8 cellular contexts compared by ENCODE assay signal in the genomic region with DNA sequence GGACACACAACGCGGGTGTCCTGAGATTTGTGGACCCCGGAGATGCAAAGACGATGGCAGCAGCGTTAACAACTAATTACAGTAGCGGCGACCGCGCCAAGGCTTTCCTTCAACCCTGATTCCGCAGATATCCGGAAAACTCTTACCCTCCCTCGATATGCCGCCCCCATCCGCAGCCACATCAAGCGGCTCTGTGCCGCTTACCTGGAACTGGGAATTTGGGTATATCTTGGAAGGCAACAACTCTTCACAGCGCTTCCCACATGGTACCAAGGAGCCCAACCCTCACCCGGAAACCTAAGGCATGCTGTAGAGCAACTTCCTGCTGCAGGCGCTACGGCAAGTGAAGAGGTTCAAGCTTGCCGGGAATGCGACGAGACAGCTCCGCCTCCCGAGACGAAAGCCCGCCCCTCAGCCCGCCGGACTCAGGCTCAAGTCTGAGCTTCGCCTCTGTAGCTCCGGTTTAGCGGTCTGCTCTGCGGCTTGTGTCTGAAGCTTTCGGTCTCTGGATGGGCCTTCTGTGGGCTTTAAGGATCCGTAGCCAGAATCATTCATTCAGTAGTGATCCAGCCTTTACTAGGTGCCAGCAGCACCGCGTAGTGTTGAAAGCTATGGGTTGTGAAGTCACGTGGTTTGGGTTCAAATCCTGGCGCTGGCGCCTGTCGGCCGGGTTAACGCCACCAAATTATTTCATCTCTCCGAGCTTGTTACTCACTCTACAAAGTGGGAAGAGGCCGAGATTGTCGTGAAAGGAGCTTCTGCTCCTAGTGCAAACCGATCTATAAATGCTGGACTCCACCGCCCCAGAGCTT. TPM values are rescaled to one million over a fixed set of nuclear protein-coding genes. Genes with fewer than 3 reads are reported as not detected.
DNase-seq lines count a peak whose midpoint lies in the region; ATAC-seq and TF ChIP-seq lines count a peak whose summit lies in the region.

A gene with protein sequence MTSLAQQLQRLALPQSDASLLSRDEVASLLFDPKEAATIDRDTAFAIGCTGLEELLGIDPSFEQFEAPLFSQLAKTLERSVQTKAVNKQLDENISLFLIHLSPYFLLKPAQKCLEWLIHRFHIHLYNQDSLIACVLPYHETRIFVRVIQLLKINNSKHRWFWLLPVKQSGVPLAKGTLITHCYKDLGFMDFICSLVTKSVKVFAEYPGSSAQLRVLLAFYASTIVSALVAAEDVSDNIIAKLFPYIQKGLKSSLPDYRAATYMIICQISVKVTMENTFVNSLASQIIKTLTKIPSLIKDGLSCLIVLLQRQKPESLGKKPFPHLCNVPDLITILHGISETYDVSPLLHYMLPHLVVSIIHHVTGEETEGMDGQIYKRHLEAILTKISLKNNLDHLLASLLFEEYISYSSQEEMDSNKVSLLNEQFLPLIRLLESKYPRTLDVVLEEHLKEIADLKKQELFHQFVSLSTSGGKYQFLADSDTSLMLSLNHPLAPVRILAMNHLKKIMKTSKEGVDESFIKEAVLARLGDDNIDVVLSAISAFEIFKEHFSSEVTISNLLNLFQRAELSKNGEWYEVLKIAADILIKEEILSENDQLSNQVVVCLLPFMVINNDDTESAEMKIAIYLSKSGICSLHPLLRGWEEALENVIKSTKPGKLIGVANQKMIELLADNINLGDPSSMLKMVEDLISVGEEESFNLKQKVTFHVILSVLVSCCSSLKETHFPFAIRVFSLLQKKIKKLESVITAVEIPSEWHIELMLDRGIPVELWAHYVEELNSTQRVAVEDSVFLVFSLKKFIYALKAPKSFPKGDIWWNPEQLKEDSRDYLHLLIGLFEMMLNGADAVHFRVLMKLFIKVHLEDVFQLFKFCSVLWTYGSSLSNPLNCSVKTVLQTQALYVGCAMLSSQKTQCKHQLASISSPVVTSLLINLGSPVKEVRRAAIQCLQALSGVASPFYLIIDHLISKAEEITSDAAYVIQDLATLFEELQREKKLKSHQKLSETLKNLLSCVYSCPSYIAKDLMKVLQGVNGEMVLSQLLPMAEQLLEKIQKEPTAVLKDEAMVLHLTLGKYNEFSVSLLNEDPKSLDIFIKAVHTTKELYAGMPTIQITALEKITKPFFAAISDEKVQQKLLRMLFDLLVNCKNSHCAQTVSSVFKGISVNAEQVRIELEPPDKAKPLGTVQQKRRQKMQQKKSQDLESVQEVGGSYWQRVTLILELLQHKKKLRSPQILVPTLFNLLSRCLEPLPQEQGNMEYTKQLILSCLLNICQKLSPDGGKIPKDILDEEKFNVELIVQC (N-terminal part only) (minus strand): TSS at position 299 of the 812 bp plus-strand sequence. CDS start 421 bp downstream, outside the sequence.

- H3K27me3 ChIP-seq in SU-DHL-6 (ENCODE audit: low read length) (no peaks in the 10 kb centered on the region), ovary (no peaks in the 10 kb centered on the region), thyroid gland (no peaks in the 10 kb centered on the region)

- peak within 1 kb of the TSS; percentile 99 for H3K4me3 Mint-ChIP-seq in activated naive CD8-positive, alpha-beta T cell treated with anti-CD3 and anti-CD28 coated beads, Interleukin-2, amount 10 ng/mL, durations not matched to agents 7 days and 5 days

- POLR2A ChIA-PET in activated naive CD8-positive, alpha-beta T cell treated with anti-CD3 and anti-CD28 coated beads, Interleukin-2, amount 10 ng/mL, durations not matched to agents 7 days and 5 days (lab: Charles Lee), result interaction anchor here (1.0 to 1.5 kb wide), 3 partner anchors 81 to 191 kb away, joined by 3 to 11 read pairs (median 4); a partner anchor contains a TSS

- peaks cover 4% of the 10 kb centered on the region for H3K36me3 Mint-ChIP-seq in activated naive CD8-positive, alpha-beta T cell treated with anti-CD3 and anti-CD28 coated beads, Interleukin-2, amount 10 ng/mL, durations not matched to agents 7 days and 5 days

- peak within 1 kb of the TSS; percentile 99 for H2AFZ ChIP-seq in SU-DHL-6 (ENCODE audit: low read depth, low read length, severe bottlenecking)

- peaks cover 11% of the 10 kb centered on the region for H3F3A ChIP-seq in SU-DHL-6 (ENCODE audit: insufficient read depth)

- TF ChIP-seq POLR2A in GM10847 (IDR thresholded peaks at IDR 0.05; ENCODE audit: extremely low read depth, insufficient read length) (peak; percentile 69), ovary (IDR thresholded peaks at IDR 0.05) (peak; percentile 41), thyroid gland (IDR thresholded peaks at IDR 0.05) (peak in 1 of 2 donors; percentile 41)

- ATAC-seq in HG02678 (IDR thresholded peaks at IDR 0.05; ENCODE audit: unreplicated experiment) (peak; percentile 97), Right ventricle myocardium inferior (peak; percentile 97)
- peak; percentile 91 for ATAC-seq in activated naive CD8-positive, alpha-beta T cell treated with anti-CD3 and anti-CD28 coated beads, Interleukin-2, amount 10 ng/mL, durations not matched to agents 7 days and 5 days (ENCODE audit: low read depth)

- peaks cover 24% of the 10 kb centered on the region for H3K4me1 Mint-ChIP-seq in activated naive CD8-positive, alpha-beta T cell treated with anti-CD3 and anti-CD28 coated beads, Interleukin-2, amount 10 ng/mL, durations not matched to agents 7 days and 5 days

- H3K4me1 ChIP-seq in ovary (ENCODE audit: insufficient read depth) (no peaks in the 10 kb centered on the region), thyroid gland (peaks cover 10 to 16% of the 10 kb centered on the region in 2 donors)

- peaks cover 3% of the 10 kb centered on the region; the same call in 1 of the 2 replicates for H3K36me3 ChIP-seq in SU-DHL-6 (ENCODE audit: low read length)
- H3K36me3 ChIP-seq in ovary, result no peaks in the 10 kb centered on the region
- peaks cover 4 to 6% of the 10 kb centered on the region in 2 donors for H3K36me3 ChIP-seq in thyroid gland

- no peaks in the 10 kb centered on the region for H4K20me1 ChIP-seq in SU-DHL-6 (ENCODE audit: low read depth, low read length)

- peak within 1 kb of the TSS; percentile 88 for H3K27ac Mint-ChIP-seq in activated naive CD8-positive, alpha-beta T cell treated with anti-CD3 and anti-CD28 coated beads, Interleukin-2, amount 10 ng/mL, durations not matched to agents 7 days and 5 days

- H3K27me3 Mint-ChIP-seq in activated naive CD8-positive, alpha-beta T cell treated with anti-CD3 and anti-CD28 coated beads, Interleukin-2, amount 10 ng/mL, durations not matched to agents 7 days and 5 days, result peaks cover 15% of the 10 kb centered on the region

- 2 to 3% (median 2%) methylated on average over 33 to 48 of the region's 48 CpGs for WGBS in ovary, 3 donors
- 1 to 2% methylated on average over 29 to 45 of the region's 48 CpGs for WGBS in thyroid gland, 2 donors

- peak within 1 kb of the TSS; percentile 86 for H3K4me3 ChIP-seq in SU-DHL-6 (ENCODE audit: insufficient read depth, low read length, poor library complexity, severe bottlenecking)
- H3K4me3 ChIP-seq in ovary, result peak within 1 kb of the TSS; percentile 59
- H3K4me3 ChIP-seq in thyroid gland (replicated peaks in 1 of 3), result peak within 1 kb of the TSS; percentile 62 to 81 (median 63)

- intact Hi-C loops in Right ventricle myocardium inferior (cut with DNase I), result loop anchor here (5.0 to 10.0 kb wide), 2 partner anchors 168 to 270 kb away; no protein-coding TSS in a partner anchor
- intact Hi-C loops in ovary (cut with DNase I), result loop anchor here in 2 of 4 donors (10.0 kb wide), 2 partner anchors 170 to 190 kb away; a partner anchor contains a TSS
- intact Hi-C loops in thyroid gland (cut with DNase I), result loop anchor here (10.0 kb wide), 1 partner anchor 190 kb away; a partner anchor contains a TSS

- H3K27ac ChIP-seq in SU-DHL-6 (ENCODE audit: low read depth, low read length) (0 out of 2 replicates have a peak within 1 kb of the TSS, but pooled peaks have one; percentile 26), ovary (peak within 1 kb of the TSS in 1 of 2 donors; percentile 41), thyroid gland (peak within 1 kb of the TSS; percentile 48 to 75 (median 60))

- TF ChIP-seq CTCF in SU-DHL-6 (IDR thresholded peaks at IDR 0.05; ENCODE audit: insufficient read depth, low read length, poor library complexity, severe bottlenecking) (no peak), ovary (IDR thresholded peaks at IDR 0.05) (no peak), thyroid gland (IDR thresholded peaks at IDR 0.05) (no peak)

- peaks cover 26% of the 10 kb centered on the region for H3K79me2 ChIP-seq in SU-DHL-6 (ENCODE audit: insufficient read depth, low read length)

- H3K4me2 ChIP-seq in SU-DHL-6 (ENCODE audit: low read depth, low read length, poor library complexity, severe bottlenecking), result peak within 1 kb of the TSS; percentile 84

- H3K9me3 Mint-ChIP-seq in activated naive CD8-positive, alpha-beta T cell treated with anti-CD3 and anti-CD28 coated beads, Interleukin-2, amount 10 ng/mL, durations not matched to agents 7 days and 5 days, result no peaks in the 10 kb centered on the region

- TF ChIP-seq EP300 in ovary (IDR thresholded peaks at IDR 0.05), result no peak

- peak within 1 kb of the TSS; percentile 71 for H3K9ac ChIP-seq in SU-DHL-6 (ENCODE audit: low read length)

- H3K9me2 ChIP-seq in SU-DHL-6 (replicated peaks; ENCODE audit: insufficient read depth, low read length), result no peaks in the 10 kb centered on the region

- peak; percentile 63 for DNase-seq in NCI-H128 (lab: John Stamatoyannopoulos, UW; ENCODE audit: unreplicated experiment)
- peak; percentile 87 for DNase-seq in activated naive CD8-positive, alpha-beta T cell treated with anti-CD3 and anti-CD28 coated beads, Interleukin-2, amount 10 ng/mL, durations not matched to agents 7 days and 5 days
- DNase-seq in Right ventricle myocardium inferior (ENCODE audit: missing footprints), result peak; percentile 95
- peak; percentile 89 to 93 (median 91) for DNase-seq in ovary
- DNase-seq in thyroid gland, result peak; percentile 93 to 94

- H3K9me3 ChIP-seq in SU-DHL-6 (ENCODE audit: insufficient read depth, low read length) (no peaks in the 10 kb centered on the region), ovary (no peaks in the 10 kb centered on the region), thyroid gland (no peaks in the 10 kb centered on the region)

RNA-seq across cellular contexts. Expression of the gene that starts here (rescaled TPM):
- total RNA-seq in activated naive CD8-positive, alpha-beta T cell treated with anti-CD3 and anti-CD28 coated beads, Interleukin-2, amount 10 ng/mL, durations not matched to agents 7 days and 5 days, result 10 to 100 TPM; 40.1 to 40.5 TPM
- total RNA-seq in Right ventricle myocardium inferior, result 9.6 TPM
- total RNA-seq in ovary, result 10 to 100 TPM; 10.7 to 51.6 (median 28.0) TPM
- 10 to 100 TPM in 1 of 2 donors, 1 to 10 TPM in 1; 5.4 to 11.5 TPM for polyA plus RNA-seq in ovary
- total RNA-seq in thyroid gland, result 10 to 100 TPM; 23.0 to 37.5 (median 25.5) TPM
